ENCODE assay signal across 9 cellular contexts in genomic region chr6:52929321-52930164, GRCh38. TPM values are rescaled to one million over a fixed set of nuclear protein-coding genes. Genes with fewer than 3 reads are reported as not detected.
DNase-seq lines count a peak whose midpoint lies in the region; TF ChIP-seq lines count a peak whose summit lies in the region.
"Had no signal": no experiment of that assay in that cellular context is flagged by ENCODE, and none has a peak within 500 bp of the region (broad histone marks: within the 10 kb centered on the region; RNA-seq: fewer than 3 reads in every experiment).

No MANE protein-coding gene starts in this region.

- peak overlapping the region; percentile 8 for H3K4me2 ChIP-seq in smooth muscle cell

- peaks cover 12% of the 10 kb centered on the region for H3F3A ChIP-seq in smooth muscle cell (ENCODE audit: low read depth)

- H3K79me2 ChIP-seq in smooth muscle cell (ENCODE audit: low read depth): no peaks in the 10 kb centered on the region

- WGBS in smooth muscle cell (ENCODE audit: low lambda C conversion rate): 92% methylated on average over 6 of the region's 6 CpGs

- H4K20me1 ChIP-seq in smooth muscle cell (ENCODE audit: low read depth): no peaks in the 10 kb centered on the region

- no peak overlapping the region for H3K9ac ChIP-seq in smooth muscle cell (ENCODE audit: low read depth)

- DNase-seq in HFF-Myc (ENCODE audit: extremely low read depth, low read depth) (peak; percentile 30), RWPE1 (ENCODE audit: low spot score) (peak; percentile 85), fibroblast of pulmonary artery (ENCODE audit: low read depth) (peak; percentile 82), smooth muscle cell (lab: John Stamatoyannopoulos, UW; ENCODE audit: unreplicated experiment) (no peak), GDM1 (lab: John Stamatoyannopoulos, UW) (no peak), germinal center (ENCODE audit: low spot score) (no peak), putamen (ENCODE audit: low spot score) (no peak)
- DNase-seq: midbrain, T-cell had no signal

- no peak overlapping the region for H2AFZ ChIP-seq in smooth muscle cell (ENCODE audit: low read depth)

- TF ChIP-seq CTCF in HFF-Myc (IDR thresholded peaks at IDR 0.05; ENCODE audit: low read depth, low read length, missing control alignments) (no peak), RWPE1 (conservative IDR thresholded peaks at IDR 0.05; ENCODE audit: low read depth) (no peak), fibroblast of pulmonary artery (IDR thresholded peaks at IDR 0.05; ENCODE audit: low read length, missing control alignments) (no peak), smooth muscle cell (IDR thresholded peaks at IDR 0.05; ENCODE audit: borderline replicate concordance, insufficient read depth, poor library complexity, severe bottlenecking) (no peak)

- peak overlapping the region; percentile 79 for H3K27ac ChIP-seq in RWPE1
- H3K27ac ChIP-seq in smooth muscle cell (ENCODE audit: low read depth): peak overlapping the region; percentile 73

- POLR2A ChIA-PET in RWPE1 (lab: Yijun Ruan, JAX; ENCODE audit: low non-redundant PET): no interaction called here

- H3K4me3 ChIP-seq in HFF-Myc (replicated peaks; ENCODE audit: low read depth, low read length) (no peak overlapping the region), fibroblast of pulmonary artery (replicated peaks; ENCODE audit: low read depth, low read length) (no peak overlapping the region), smooth muscle cell (no peak overlapping the region)

- no peaks in the 10 kb centered on the region for H3K36me3 ChIP-seq in smooth muscle cell (ENCODE audit: low read depth)

- no peaks in the 10 kb centered on the region for H3K9me3 ChIP-seq in smooth muscle cell (replicated peaks; ENCODE audit: low read depth)

- no peaks in the 10 kb centered on the region for H3K27me3 ChIP-seq in smooth muscle cell (ENCODE audit: low read depth)

- peaks cover 19% of the 10 kb centered on the region for H3K4me1 ChIP-seq in smooth muscle cell (ENCODE audit: low read depth)

- CTCF ChIA-PET in RWPE1 (lab: Yijun Ruan, JAX): no interaction called here

RNA-seq across cellular contexts. Expression of gene GSTA3, which starts 20.0 kb away (rescaled TPM):
- total RNA-seq in smooth muscle cell: not detected in 2 replicates
- not detected in 2 replicates for polyA plus RNA-seq in smooth muscle cell
- total RNA-seq: T-cell had no signal

Comparison
In these comparisons a context has a peak if more than half of its experiments do, and no peak if none do; other contexts are left out.
1. DNase-seq: peak in HFF-Myc (single experiment), RWPE1 (single experiment) and fibroblast of pulmonary artery (single experiment); none in smooth muscle cell (single experiment), GDM1 (single experiment), germinal center (single experiment) and putamen (single experiment).